Comparison of ENCODE assay signal across 15 cellular contexts in genomic region chr15:68421798-68422402, GRCh38. TPM values are rescaled to one million over a fixed set of nuclear protein-coding genes. Genes with fewer than 3 reads are reported as not detected.
DNase-seq lines count a peak whose midpoint lies in the region; FAIRE-seq and TF ChIP-seq lines count a peak whose summit lies in the region.
"Had no signal": no experiment of that assay in that cellular context is flagged by ENCODE, and none has a peak within 500 bp of the region (broad histone marks: within the 10 kb centered on the region; RNA-seq: fewer than 3 reads in every experiment).

No MANE protein-coding gene starts in this region.

- H3K27ac ChIP-seq in kidney (ENCODE audit: low read depth in 2 of 2, low read length in 2 of 2) (no peak overlapping the region), SJCRH30 (no peak overlapping the region)
- H3K27ac ChIP-seq: pancreas had no signal

- no peak for FAIRE-seq in kidney (lab: Jason Lieb, UNC)
- FAIRE-seq: GM12892, pancreas had no signal

- intact Hi-C loops in kidney (cut with DNase I) = no loop called here

- peaks cover 33% of the 10 kb centered on the region for H3K4me1 Mint-ChIP-seq in type B pancreatic cell (ENCODE audit: unreplicated experiment)
- H3K4me1 Mint-ChIP-seq: CD4-positive, CD25-positive, alpha-beta regulatory T cell; immature natural killer cell had no signal

- H3K27ac Mint-ChIP-seq in type B pancreatic cell = no peak overlapping the region
- H3K27ac Mint-ChIP-seq: activated CD8-positive, alpha-beta T cell treated with anti-CD3 and anti-CD28 coated beads, Interleukin-2, amount 10 ng/mL, durations not matched to agents 7 days and 5 days; CD4-positive, CD25-positive, alpha-beta regulatory T cell; immature natural killer cell had no signal

- H3K9me3 ChIP-seq in adipocyte (ENCODE audit: control insufficient read depth, low read length) (no peaks in the 10 kb centered on the region), kidney (ENCODE audit: control insufficient read depth in 1 of 2, low read length in 2 of 2) (no peaks in the 10 kb centered on the region), SJCRH30 (replicated peaks) (no peaks in the 10 kb centered on the region)
- H3K9me3 ChIP-seq: pancreas had no signal

- DNase-seq in ELF-1 (ENCODE audit: low read depth, low spot score) (peak; percentile 32), adipocyte (ENCODE audit: low read depth) (peak; percentile 69), kidney (peak; percentile 34), type B pancreatic cell (ENCODE audit: extremely low spot score, unreplicated experiment) (peak; percentile 25), SJCRH30 (no peak), dermis blood vessel endothelial cell (no peak), SIG-M5 (lab: John Stamatoyannopoulos, UW) (no peak), DMS153 (lab: John Stamatoyannopoulos, UW) (no peak)
- DNase-seq: activated CD8-positive, alpha-beta T cell treated with anti-CD3 and anti-CD28 coated beads, Interleukin-2, amount 10 ng/mL, durations not matched to agents 7 days and 5 days; activated gamma-delta T cell; CD4-positive, CD25-positive, alpha-beta regulatory T cell; foreskin melanocyte; immature natural killer cell had no signal

- TF ChIP-seq CTCF in kidney (IDR thresholded peaks at IDR 0.05; ENCODE audit: borderline replicate concordance, extremely low read depth, insufficient read depth) (no peak), type B pancreatic cell (conservative IDR thresholded peaks at IDR 0.05) (no peak)

- H3K4me3 ChIP-seq in adipocyte (ENCODE audit: low read length) (no peak overlapping the region), kidney (ENCODE audit: low read length in 2 of 2) (no peak overlapping the region), SJCRH30 (no peak overlapping the region)
- H3K4me3 ChIP-seq: pancreas had no signal

- H3K9ac ChIP-seq in adipocyte (ENCODE audit: low read length) (no peak overlapping the region), kidney (ENCODE audit: low read length in 2 of 2) (no peak overlapping the region)

- peaks cover 44% of the 10 kb centered on the region for H3K4me1 ChIP-seq in adipocyte (ENCODE audit: control insufficient read depth, insufficient read depth, low read length)
- no peaks in the 10 kb centered on the region for H3K4me1 ChIP-seq in kidney (ENCODE audit: control insufficient read depth in 1 of 2, insufficient read depth in 1 of 2, low read depth in 1 of 2, low read length in 2 of 2)
- H3K4me1 ChIP-seq in SJCRH30 = no peaks in the 10 kb centered on the region
- H3K4me1 ChIP-seq: pancreas had no signal

- H3K9me3 Mint-ChIP-seq in type B pancreatic cell = no peaks in the 10 kb centered on the region
- H3K9me3 Mint-ChIP-seq: CD4-positive, CD25-positive, alpha-beta regulatory T cell; immature natural killer cell had no signal

- H3K36me3 ChIP-seq in adipocyte (ENCODE audit: control insufficient read depth, insufficient read depth, low read length, severe bottlenecking) = no peaks in the 10 kb centered on the region
- H3K36me3 ChIP-seq in kidney (ENCODE audit: control insufficient read depth in 1 of 2, insufficient read depth in 2 of 2, low read length in 2 of 2) = no peaks in the 10 kb centered on the region
- H3K36me3 ChIP-seq in SJCRH30 = no peaks in the 10 kb centered on the region
- H3K36me3 ChIP-seq: pancreas had no signal

- H3K27me3 ChIP-seq in adipocyte (replicated peaks; ENCODE audit: control insufficient read depth, insufficient read depth, low read length) = no peaks in the 10 kb centered on the region
- H3K27me3 ChIP-seq in SJCRH30 = 0 out of 2 replicates have a peak, but pooled peaks cover 4% of the 10 kb centered on the region
- H3K27me3 ChIP-seq: pancreas had no signal

- H3K4me3 Mint-ChIP-seq in type B pancreatic cell = no peak overlapping the region
- H3K4me3 Mint-ChIP-seq: activated CD8-positive, alpha-beta T cell treated with anti-CD3 and anti-CD28 coated beads, Interleukin-2, amount 10 ng/mL, durations not matched to agents 7 days and 5 days; CD4-positive, CD25-positive, alpha-beta regulatory T cell; immature natural killer cell had no signal

- peaks cover 13% of the 10 kb centered on the region for H3K27me3 Mint-ChIP-seq in type B pancreatic cell

- H3K36me3 Mint-ChIP-seq in type B pancreatic cell = no peaks in the 10 kb centered on the region
- H3K36me3 Mint-ChIP-seq: CD4-positive, CD25-positive, alpha-beta regulatory T cell; immature natural killer cell had no signal

RNA-seq across cellular contexts. Expression of gene ITGA11, which starts 10.1 kb away (rescaled TPM):
- 11.1 TPM for total RNA-seq in kidney
- polyA plus RNA-seq in kidney (ENCODE audit: insufficient read depth, low read depth, low replicate concordance) = 3.4 TPM
- 0.26 and 0.92 TPM in 2 replicates for total RNA-seq in type B pancreatic cell (ENCODE audit: low replicate concordance)
- total RNA-seq in SJCRH30 (2014; rRNA removed; shearing (Covaris generic)) = not detected in 2 replicates
- 3.4 and 12.9 TPM in 2 replicates for total RNA-seq in dermis blood vessel endothelial cell
- total RNA-seq: CD4-positive, CD25-positive, alpha-beta regulatory T cell had no signal
- polyA plus RNA-seq: immature natural killer cell had no signal

Comparison
In these comparisons a context has a peak if more than half of its experiments do, and no peak if none do; other contexts are left out.
1. DNase-seq: peak in ELF-1 (single experiment), adipocyte (single experiment), kidney (single experiment) and type B pancreatic cell (single experiment); none in SJCRH30 (0 of 2), dermis blood vessel endothelial cell (single experiment), SIG-M5 (single experiment) and DMS153 (single experiment).